In the genomic region with DNA sequence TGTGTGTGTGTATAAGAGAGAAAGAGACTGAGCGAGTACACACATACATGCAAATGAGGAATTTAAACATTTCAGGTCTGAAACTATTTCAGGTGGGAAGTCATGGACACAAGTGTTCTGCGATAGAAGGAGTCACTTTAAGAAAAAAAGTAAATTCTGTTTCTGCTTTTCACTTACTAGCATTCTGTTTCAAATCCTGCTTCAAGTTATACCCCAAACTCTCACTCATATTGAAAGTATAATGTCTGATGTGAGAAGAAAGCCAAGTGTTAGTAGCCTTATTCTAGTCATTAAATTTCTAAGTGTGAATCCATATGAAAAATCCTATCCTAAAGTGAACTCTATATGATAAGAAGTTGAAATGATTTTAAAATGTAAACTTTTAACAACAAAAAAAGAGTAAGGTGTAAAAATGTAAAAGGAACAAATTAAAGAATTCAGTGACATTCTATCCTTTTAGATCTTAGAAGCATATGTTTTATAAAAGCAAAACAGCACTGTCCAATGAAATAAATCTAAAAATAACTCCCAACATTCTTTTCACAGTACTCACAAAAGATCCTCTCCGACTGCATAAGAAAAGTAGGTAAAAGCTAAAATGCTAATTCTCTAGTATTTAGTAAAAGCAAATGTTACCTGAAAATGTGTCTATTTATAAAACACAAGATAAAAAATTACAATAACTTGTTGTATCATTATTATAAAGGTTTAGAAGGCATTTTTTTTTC, we compare ENCODE assay signal across 1 cellular context.
TF ChIP-seq lines count a peak whose summit lies in the region.

No MANE protein-coding gene starts in this region.

TF ChIP-seq in GM23338, 12 proteins besides CTCF, POLR2A, EP300 and RAD21 (continued from another document):
- TF ChIP-seq, protein P1, sequence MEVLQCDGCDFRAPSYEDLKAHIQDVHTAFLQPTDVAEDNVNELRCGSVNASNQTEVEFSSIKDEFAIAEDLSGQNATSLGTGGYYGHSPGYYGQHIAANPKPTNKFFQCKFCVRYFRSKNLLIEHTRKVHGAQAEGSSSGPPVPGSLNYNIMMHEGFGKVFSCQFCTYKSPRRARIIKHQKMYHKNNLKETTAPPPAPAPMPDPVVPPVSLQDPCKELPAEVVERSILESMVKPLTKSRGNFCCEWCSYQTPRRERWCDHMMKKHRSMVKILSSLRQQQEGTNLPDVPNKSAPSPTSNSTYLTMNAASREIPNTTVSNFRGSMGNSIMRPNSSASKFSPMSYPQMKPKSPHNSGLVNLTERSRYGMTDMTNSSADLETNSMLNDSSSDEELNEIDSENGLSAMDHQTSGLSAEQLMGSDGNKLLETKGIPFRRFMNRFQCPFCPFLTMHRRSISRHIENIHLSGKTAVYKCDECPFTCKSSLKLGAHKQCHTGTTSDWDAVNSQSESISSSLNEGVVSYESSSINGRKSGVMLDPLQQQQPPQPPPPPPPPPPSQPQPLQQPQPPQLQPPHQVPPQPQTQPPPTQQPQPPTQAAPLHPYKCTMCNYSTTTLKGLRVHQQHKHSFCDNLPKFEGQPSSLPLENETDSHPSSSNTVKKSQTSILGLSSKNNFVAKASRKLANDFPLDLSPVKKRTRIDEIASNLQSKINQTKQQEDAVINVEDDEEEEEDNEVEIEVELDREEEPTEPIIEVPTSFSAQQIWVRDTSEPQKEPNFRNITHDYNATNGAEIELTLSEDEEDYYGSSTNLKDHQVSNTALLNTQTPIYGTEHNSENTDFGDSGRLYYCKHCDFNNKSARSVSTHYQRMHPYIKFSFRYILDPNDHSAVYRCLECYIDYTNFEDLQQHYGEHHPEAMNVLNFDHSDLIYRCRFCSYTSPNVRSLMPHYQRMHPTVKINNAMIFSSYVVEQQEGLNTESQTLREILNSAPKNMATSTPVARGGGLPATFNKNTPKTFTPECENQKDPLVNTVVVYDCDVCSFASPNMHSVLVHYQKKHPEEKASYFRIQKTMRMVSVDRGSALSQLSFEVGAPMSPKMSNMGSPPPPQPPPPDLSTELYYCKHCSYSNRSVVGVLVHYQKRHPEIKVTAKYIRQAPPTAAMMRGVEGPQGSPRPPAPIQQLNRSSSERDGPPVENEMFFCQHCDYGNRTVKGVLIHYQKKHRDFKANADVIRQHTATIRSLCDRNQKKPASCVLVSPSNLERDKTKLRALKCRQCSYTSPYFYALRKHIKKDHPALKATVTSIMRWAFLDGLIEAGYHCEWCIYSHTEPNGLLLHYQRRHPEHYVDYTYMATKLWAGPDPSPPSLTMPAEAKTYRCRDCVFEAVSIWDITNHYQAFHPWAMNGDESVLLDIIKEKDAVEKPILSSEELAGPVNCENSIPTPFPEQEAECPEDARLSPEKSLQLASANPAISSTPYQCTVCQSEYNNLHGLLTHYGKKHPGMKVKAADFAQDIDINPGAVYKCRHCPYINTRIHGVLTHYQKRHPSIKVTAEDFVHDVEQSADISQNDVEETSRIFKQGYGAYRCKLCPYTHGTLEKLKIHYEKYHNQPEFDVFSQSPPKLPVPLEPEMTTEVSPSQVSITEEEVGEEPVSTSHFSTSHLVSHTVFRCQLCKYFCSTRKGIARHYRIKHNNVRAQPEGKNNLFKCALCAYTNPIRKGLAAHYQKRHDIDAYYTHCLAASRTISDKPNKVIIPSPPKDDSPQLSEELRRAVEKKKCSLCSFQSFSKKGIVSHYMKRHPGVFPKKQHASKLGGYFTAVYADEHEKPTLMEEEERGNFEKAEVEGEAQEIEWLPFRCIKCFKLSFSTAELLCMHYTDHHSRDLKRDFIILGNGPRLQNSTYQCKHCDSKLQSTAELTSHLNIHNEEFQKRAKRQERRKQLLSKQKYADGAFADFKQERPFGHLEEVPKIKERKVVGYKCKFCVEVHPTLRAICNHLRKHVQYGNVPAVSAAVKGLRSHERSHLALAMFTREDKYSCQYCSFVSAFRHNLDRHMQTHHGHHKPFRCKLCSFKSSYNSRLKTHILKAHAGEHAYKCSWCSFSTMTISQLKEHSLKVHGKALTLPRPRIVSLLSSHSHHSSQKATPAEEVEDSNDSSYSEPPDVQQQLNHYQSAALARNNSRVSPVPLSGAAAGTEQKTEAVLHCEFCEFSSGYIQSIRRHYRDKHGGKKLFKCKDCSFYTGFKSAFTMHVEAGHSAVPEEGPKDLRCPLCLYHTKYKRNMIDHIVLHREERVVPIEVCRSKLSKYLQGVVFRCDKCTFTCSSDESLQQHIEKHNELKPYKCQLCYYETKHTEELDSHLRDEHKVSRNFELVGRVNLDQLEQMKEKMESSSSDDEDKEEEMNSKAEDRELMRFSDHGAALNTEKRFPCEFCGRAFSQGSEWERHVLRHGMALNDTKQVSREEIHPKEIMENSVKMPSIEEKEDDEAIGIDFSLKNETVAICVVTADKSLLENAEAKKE (CRISPR knock-in tag; IDR thresholded peaks at IDR 0.05) = no peak
- TF ChIP-seq NANOG (IDR thresholded peaks at IDR 0.05; ENCODE audit: borderline replicate concordance) (no peak), ZNF114 (CRISPR knock-in tag; IDR thresholded peaks at IDR 0.05) (no peak), POLR2AphosphoS5 (IDR thresholded peaks at IDR 0.05; ENCODE audit: low read depth) (no peak), EZH2phosphoT487 (IDR thresholded peaks at IDR 0.05; ENCODE audit: unreplicated experiment) (no peak), EZH2 (IDR thresholded peaks at IDR 0.05; ENCODE audit: low read depth, unreplicated experiment) (no peak), STAT1 (IDR thresholded peaks at IDR 0.05; ENCODE audit: unreplicated experiment) (no peak)
- TF ChIP-seq, protein P2, sequence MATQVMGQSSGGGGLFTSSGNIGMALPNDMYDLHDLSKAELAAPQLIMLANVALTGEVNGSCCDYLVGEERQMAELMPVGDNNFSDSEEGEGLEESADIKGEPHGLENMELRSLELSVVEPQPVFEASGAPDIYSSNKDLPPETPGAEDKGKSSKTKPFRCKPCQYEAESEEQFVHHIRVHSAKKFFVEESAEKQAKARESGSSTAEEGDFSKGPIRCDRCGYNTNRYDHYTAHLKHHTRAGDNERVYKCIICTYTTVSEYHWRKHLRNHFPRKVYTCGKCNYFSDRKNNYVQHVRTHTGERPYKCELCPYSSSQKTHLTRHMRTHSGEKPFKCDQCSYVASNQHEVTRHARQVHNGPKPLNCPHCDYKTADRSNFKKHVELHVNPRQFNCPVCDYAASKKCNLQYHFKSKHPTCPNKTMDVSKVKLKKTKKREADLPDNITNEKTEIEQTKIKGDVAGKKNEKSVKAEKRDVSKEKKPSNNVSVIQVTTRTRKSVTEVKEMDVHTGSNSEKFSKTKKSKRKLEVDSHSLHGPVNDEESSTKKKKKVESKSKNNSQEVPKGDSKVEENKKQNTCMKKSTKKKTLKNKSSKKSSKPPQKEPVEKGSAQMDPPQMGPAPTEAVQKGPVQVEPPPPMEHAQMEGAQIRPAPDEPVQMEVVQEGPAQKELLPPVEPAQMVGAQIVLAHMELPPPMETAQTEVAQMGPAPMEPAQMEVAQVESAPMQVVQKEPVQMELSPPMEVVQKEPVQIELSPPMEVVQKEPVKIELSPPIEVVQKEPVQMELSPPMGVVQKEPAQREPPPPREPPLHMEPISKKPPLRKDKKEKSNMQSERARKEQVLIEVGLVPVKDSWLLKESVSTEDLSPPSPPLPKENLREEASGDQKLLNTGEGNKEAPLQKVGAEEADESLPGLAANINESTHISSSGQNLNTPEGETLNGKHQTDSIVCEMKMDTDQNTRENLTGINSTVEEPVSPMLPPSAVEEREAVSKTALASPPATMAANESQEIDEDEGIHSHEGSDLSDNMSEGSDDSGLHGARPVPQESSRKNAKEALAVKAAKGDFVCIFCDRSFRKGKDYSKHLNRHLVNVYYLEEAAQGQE (IDR thresholded peaks at IDR 0.05; ENCODE audit: unreplicated experiment) = no peak
